29 cellular contexts compared by ENCODE assay signal in genomic region chr20:21022925-21023324, GRCh38.
"Had no signal": no experiment of that assay in that cellular context is flagged by ENCODE, and none has a peak within 500 bp of the region (broad histone marks: within the 10 kb centered on the region; RNA-seq: fewer than 3 reads in every experiment).

No MANE protein-coding gene starts in this region.

- ATAC-seq: effector memory CD8-positive, alpha-beta T cell; esophagus mucosa; foreskin keratinocyte; gastrocnemius medialis; gastroesophageal sphincter; heart left ventricle; heart right ventricle had no signal

- H3K79me2 ChIP-seq: hepatocyte had no signal

- H3K4me3 ChIP-seq: colonic mucosa, coronary artery, dorsolateral prefrontal cortex, esophagus muscularis mucosa, esophagus squamous epithelium, gastrocnemius medialis, gastroesophageal sphincter, heart left ventricle, heart right ventricle, hepatocyte had no signal

- FAIRE-seq: colon, endometrium, endothelial cell of umbilical vein, frontal cortex had no signal

- H3K36me3 ChIP-seq: colonic mucosa, esophagus muscularis mucosa, esophagus squamous epithelium, gastrocnemius medialis, gastroesophageal sphincter, heart left ventricle, heart right ventricle had no signal

- H2AFZ ChIP-seq: hepatocyte had no signal

- H3K27me3 ChIP-seq: hepatocyte had no signal

- H3K4me2 ChIP-seq: hepatocyte had no signal

- H3K9me3 ChIP-seq: colonic mucosa, esophagus muscularis mucosa, esophagus squamous epithelium, gastrocnemius medialis, gastroesophageal sphincter, heart left ventricle, heart right ventricle had no signal

- DNase-seq: colonic mucosa; cortex of kidney; dermis blood vessel endothelial cell; dorsolateral prefrontal cortex; effector CD4-positive, alpha-beta T cell; effector CD8-positive, alpha-beta T cell; effector memory CD4-positive, alpha-beta T cell; effector memory CD8-positive, alpha-beta T cell; endodermal cell; erythroblast; esophagus squamous epithelium; foreskin fibroblast; foreskin keratinocyte; foreskin melanocyte; gastrocnemius medialis; glutamatergic neuron; head of caudate nucleus; heart left ventricle; heart right ventricle had no signal

- H3K4me1 ChIP-seq: colonic mucosa, esophagus muscularis mucosa, esophagus squamous epithelium, foreskin keratinocyte, gastrocnemius medialis, gastroesophageal sphincter had no signal

- H3K27ac ChIP-seq: colonic mucosa, coronary artery, dorsolateral prefrontal cortex, epithelial cell of prostate, esophagus muscularis mucosa, esophagus squamous epithelium, foreskin keratinocyte, gastrocnemius medialis, gastroesophageal sphincter, heart left ventricle, heart right ventricle, hepatocyte had no signal
